2 cellular contexts compared by ENCODE assay signal in genomic region chr5:95710651-95711500, GRCh38.
A peak's percentile ranks its signal among the peaks of the same experiment; 100 is the strongest.
TF ChIP-seq lines count a peak whose summit lies in the region.
"Not testable (repeated sequence)": the region's sequence is repeated elsewhere in the genome, so short reads cannot be mapped to it uniquely, and the experiment has no call there.

No MANE protein-coding gene starts in this region.

TF ChIP-seq in HEK293, 187 proteins besides CTCF, POLR2A, EP300 and RAD21 (continued from another document):
- TF ChIP-seq PATZ1 (tag by site-specific recombination; IDR thresholded peaks at IDR 0.05) (peak; percentile 26), BCL11A (tag by site-specific recombination; IDR thresholded peaks at IDR 0.05; ENCODE audit: low read depth) (0 out of 2 replicates have a peak, but pooled peaks have one; percentile 63), MYNN (tag by site-specific recombination; IDR thresholded peaks at IDR 0.05; ENCODE audit: borderline replicate concordance) (peak; percentile 95), ZBTB11 (tag by site-specific recombination; conservative IDR thresholded peaks at IDR 0.05; ENCODE audit: low read depth) (0 out of 2 replicates have a peak, but pooled peaks have one; percentile 14), ZBTB17 (tag by site-specific recombination; IDR thresholded peaks at IDR 0.05) (peak; percentile 80)

TF ChIP-seq in K562, 482 proteins besides CTCF, POLR2A, EP300 and RAD21 (continued from another document):
- TF ChIP-seq, protein P1, sequence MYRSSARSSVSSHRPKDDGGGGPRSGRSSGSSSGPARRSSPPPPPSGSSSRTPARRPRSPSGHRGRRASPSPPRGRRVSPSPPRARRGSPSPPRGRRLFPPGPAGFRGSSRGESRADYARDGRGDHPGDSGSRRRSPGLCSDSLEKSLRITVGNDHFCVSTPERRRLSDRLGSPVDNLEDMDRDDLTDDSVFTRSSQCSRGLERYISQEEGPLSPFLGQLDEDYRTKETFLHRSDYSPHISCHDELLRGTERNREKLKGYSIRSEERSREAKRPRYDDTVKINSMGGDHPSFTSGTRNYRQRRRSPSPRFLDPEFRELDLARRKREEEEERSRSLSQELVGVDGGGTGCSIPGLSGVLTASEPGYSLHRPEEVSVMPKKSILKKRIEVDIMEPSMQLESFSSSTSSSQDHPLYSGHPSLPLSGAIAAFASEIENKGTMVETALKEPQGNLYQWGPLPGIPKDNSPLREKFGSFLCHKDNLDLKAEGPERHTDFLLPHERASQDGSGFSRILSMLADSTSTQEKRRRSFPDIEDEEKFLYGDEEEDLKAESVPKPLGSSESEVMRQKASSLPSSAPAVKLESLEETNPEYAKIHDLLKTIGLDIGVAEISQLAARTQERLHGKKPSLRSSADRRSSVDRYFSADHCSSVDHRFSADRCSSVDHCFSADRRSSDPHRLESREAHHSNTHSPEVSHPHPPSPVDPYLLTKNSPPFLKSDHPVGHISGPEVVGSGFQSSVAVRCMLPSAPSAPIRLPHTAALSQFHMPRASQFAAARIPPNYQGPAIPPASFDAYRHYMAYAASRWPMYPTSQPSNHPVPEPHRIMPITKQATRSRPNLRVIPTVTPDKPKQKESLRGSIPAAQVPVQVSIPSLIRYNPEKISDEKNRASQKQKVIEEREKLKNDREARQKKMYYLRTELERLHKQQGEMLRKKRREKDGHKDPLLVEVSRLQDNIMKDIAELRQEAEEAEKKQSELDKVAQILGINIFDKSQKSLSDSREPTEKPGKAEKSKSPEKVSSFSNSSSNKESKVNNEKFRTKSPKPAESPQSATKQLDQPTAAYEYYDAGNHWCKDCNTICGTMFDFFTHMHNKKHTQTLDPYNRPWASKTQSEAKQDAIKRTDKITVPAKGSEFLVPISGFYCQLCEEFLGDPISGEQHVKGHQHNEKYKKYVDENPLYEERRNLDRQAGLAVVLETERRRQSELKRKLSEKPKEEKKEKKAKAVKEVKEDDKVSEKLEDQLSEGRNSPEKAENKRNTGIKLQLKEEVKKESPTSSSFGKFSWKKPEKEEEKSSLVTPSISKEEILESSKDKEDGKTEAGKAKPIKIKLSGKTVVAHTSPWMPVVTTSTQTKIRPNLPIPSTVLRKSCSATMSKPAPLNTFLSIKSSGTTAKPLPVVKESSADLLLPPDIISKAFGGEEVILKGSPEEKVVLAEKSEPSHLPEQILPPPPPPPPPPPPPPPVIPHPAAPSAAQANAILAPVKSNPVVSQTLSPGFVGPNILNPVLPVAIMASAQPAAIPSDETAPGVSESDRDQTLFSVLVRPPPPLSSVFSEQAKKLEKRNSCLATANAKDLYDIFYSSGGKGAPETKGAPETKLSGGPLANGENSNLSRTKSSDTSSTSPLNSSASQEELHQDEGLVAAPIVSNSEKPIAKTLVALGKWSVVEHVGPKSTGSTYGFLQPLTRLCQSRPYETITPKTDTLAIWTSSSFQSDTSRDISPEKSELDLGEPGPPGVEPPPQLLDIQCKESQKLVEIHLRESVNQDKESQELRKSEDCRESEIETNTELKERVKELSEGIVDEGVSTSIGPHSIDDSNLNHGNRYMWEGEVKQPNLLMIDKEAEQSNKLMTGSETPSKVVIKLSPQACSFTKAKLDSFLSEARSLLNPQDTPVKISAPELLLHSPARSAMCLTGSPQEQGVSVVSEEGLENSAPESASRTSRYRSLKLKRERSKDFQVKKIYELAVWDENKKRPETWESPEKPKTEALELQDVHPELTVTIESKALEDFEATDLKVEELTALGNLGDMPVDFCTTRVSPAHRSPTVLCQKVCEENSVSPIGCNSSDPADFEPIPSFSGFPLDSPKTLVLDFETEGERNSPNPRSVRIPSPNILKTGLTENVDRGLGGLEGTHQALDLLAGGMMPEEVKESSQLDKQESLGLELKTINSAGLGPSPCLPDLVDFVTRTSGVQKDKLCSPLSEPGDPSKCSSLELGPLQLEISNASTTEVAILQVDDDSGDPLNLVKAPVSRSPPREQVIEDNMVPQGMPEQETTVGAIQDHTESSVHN (IDR thresholded peaks at IDR 0.05; ENCODE audit: borderline replicate concordance in 1 of 2, low read depth in 1 of 2), result peak in 1 of 2 experiments; percentile 35; a peak in 1 of 4 replicates
- peak; percentile 75 for TF ChIP-seq ARID1B (IDR thresholded peaks at IDR 0.05)
- TF ChIP-seq NFIC (IDR thresholded peaks at IDR 0.05), result peak; percentile 86
- TF ChIP-seq ZNF592 (IDR thresholded peaks at IDR 0.05), result peak; percentile 8
- peak; percentile 20 for TF ChIP-seq CC2D1A (IDR thresholded peaks at IDR 0.05)
- peak; percentile 89 for TF ChIP-seq JUN (IDR thresholded peaks at IDR 0.05; ENCODE audit: borderline replicate concordance, low read depth, low read length)
- 0 out of 2 replicates have a peak, but pooled peaks have one; percentile 22 for TF ChIP-seq JUN (CRISPR knock-in tag; IDR thresholded peaks at IDR 0.05; ENCODE audit: borderline replicate concordance)
- 0 out of 2 replicates have a peak, but pooled peaks have one; percentile 30 for TF ChIP-seq NFE2 (IDR thresholded peaks at IDR 0.05; ENCODE audit: low read depth)
- TF ChIP-seq, protein P2, sequence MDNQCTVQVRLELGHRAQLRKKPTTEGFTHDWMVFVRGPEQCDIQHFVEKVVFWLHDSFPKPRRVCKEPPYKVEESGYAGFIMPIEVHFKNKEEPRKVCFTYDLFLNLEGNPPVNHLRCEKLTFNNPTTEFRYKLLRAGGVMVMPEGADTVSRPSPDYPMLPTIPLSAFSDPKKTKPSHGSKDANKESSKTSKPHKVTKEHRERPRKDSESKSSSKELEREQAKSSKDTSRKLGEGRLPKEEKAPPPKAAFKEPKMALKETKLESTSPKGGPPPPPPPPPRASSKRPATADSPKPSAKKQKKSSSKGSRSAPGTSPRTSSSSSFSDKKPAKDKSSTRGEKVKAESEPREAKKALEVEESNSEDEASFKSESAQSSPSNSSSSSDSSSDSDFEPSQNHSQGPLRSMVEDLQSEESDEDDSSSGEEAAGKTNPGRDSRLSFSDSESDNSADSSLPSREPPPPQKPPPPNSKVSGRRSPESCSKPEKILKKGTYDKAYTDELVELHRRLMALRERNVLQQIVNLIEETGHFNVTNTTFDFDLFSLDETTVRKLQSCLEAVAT (IDR thresholded peaks at IDR 0.05), result peak in 1 of 2 experiments; percentile 10; a peak in 1 of 4 replicates
- peak in 1 of 2 experiments; percentile 25; a peak in 1 of 4 replicates for TF ChIP-seq FOXA3 (CRISPR knock-in tag; conservative IDR thresholded peaks at IDR 0.05 in 1 of 2, IDR thresholded peaks at IDR 0.05 in 1 of 2)
- peak; percentile 56 for TF ChIP-seq MEF2A (IDR thresholded peaks at IDR 0.05; ENCODE audit: control insufficient read depth, low read depth, low read length)
- peak; percentile 98 for TF ChIP-seq JUND (IDR thresholded peaks at IDR 0.05; ENCODE audit: borderline replicate concordance, low read depth, low read length)
- TF ChIP-seq JUND (tag; IDR thresholded peaks at IDR 0.05; ENCODE audit: borderline replicate concordance, low read depth, low read length), result peak; percentile 88
- TF ChIP-seq, protein P3, sequence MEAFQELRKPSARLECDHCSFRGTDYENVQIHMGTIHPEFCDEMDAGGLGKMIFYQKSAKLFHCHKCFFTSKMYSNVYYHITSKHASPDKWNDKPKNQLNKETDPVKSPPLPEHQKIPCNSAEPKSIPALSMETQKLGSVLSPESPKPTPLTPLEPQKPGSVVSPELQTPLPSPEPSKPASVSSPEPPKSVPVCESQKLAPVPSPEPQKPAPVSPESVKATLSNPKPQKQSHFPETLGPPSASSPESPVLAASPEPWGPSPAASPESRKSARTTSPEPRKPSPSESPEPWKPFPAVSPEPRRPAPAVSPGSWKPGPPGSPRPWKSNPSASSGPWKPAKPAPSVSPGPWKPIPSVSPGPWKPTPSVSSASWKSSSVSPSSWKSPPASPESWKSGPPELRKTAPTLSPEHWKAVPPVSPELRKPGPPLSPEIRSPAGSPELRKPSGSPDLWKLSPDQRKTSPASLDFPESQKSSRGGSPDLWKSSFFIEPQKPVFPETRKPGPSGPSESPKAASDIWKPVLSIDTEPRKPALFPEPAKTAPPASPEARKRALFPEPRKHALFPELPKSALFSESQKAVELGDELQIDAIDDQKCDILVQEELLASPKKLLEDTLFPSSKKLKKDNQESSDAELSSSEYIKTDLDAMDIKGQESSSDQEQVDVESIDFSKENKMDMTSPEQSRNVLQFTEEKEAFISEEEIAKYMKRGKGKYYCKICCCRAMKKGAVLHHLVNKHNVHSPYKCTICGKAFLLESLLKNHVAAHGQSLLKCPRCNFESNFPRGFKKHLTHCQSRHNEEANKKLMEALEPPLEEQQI (IDR thresholded peaks at IDR 0.05), result peak; percentile 6; the same call in 1 of the 2 replicates
- peak; percentile 61; the same call in 1 of the 2 replicates for TF ChIP-seq NFRKB (IDR thresholded peaks at IDR 0.05; ENCODE audit: low read depth)
- 0 out of 2 replicates have a peak, but pooled peaks have one; percentile 19 for TF ChIP-seq SMAD4 (CRISPR knock-in tag; conservative IDR thresholded peaks at IDR 0.05)
- peak; percentile 64; the same call in 1 of the 2 replicates for TF ChIP-seq ZBTB7A (IDR thresholded peaks at IDR 0.05; ENCODE audit: borderline replicate concordance, control insufficient read depth, low read depth, low read length)
- TF ChIP-seq NRF1 (conservative IDR thresholded peaks at IDR 0.05 in 1 of 2, IDR thresholded peaks at IDR 0.05 in 1 of 2), result 0 out of 4 replicates have a peak, but pooled peaks of 1 of the 2 experiments have one; percentile 2
- peak; percentile 54; the same call in 1 of the 2 replicates for TF ChIP-seq LEF1 (IDR thresholded peaks at IDR 0.05)
- TF ChIP-seq PHF8 (IDR thresholded peaks at IDR 0.05; ENCODE audit: borderline replicate concordance, low read length), result peak; percentile 40
- TF ChIP-seq SMARCA4 (IDR thresholded peaks at IDR 0.05), result peak; percentile 84; the same call in 1 of the 2 replicates
- TF ChIP-seq TCF3 (CRISPR knock-in tag; IDR thresholded peaks at IDR 0.05), result peak; percentile 19; the same call in 1 of the 2 replicates
- TF ChIP-seq POLR2AphosphoS5 (IDR thresholded peaks at IDR 0.05; ENCODE audit: control insufficient read depth, insufficient read depth, low read depth, low read length), result peak; percentile 56; the same call in 1 of the 2 replicates
- TF ChIP-seq ATF1 (CRISPR knock-in tag; IDR thresholded peaks at IDR 0.05), result not testable (repeated sequence)
- TF ChIP-seq ATF1 (tag; IDR thresholded peaks at IDR 0.05), result 0 out of 2 replicates have a peak, but pooled peaks have one; percentile 26
- TF ChIP-seq RBBP5 (IDR thresholded peaks at IDR 0.05; ENCODE audit: borderline replicate concordance, insufficient read depth, low read length, poor library complexity, severe bottlenecking), result peak; percentile 7
- TF ChIP-seq SMAD1 (IDR thresholded peaks at IDR 0.05; ENCODE audit: low read depth, low read length, partially characterized antibody), result peak; percentile 10
- TF ChIP-seq TBL1XR1 (IDR thresholded peaks at IDR 0.05; ENCODE audit: low read length in 2 of 2), result peak in 1 of 2 experiments; percentile 63; a peak in 2 of 4 replicates
- 0 out of 2 replicates have a peak, but pooled peaks have one; percentile 20 for TF ChIP-seq GATAD2A (IDR thresholded peaks at IDR 0.05)
- 0 out of 2 replicates have a peak, but pooled peaks have one; percentile 3 for TF ChIP-seq C11orf30 (IDR thresholded peaks at IDR 0.05; ENCODE audit: low read depth)
- TF ChIP-seq MBD2 (IDR thresholded peaks at IDR 0.05; ENCODE audit: borderline replicate concordance, low read depth), result peak; percentile 28; the same call in 1 of the 2 replicates
- TF ChIP-seq POLR2B (IDR thresholded peaks at IDR 0.05; ENCODE audit: low read depth, partially characterized antibody), result peak; percentile 48
- TF ChIP-seq ETV1 (tag; conservative IDR thresholded peaks at IDR 0.05; ENCODE audit: low read depth), result peak; percentile 51; the same call in 1 of the 2 replicates
- TF ChIP-seq, protein P4, sequence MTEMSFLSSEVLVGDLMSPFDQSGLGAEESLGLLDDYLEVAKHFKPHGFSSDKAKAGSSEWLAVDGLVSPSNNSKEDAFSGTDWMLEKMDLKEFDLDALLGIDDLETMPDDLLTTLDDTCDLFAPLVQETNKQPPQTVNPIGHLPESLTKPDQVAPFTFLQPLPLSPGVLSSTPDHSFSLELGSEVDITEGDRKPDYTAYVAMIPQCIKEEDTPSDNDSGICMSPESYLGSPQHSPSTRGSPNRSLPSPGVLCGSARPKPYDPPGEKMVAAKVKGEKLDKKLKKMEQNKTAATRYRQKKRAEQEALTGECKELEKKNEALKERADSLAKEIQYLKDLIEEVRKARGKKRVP (CRISPR knock-in tag; IDR thresholded peaks at IDR 0.05), result peak; percentile 71; the same call in 1 of the 2 replicates
- TF ChIP-seq KAT7 (CRISPR knock-in tag; IDR thresholded peaks at IDR 0.05; ENCODE audit: borderline replicate concordance), result 0 out of 2 replicates have a peak, but pooled peaks have one; percentile 47
- peak; percentile 95 for TF ChIP-seq FOSL1 (tag; conservative IDR thresholded peaks at IDR 0.05)
- TF ChIP-seq ATF7 (IDR thresholded peaks at IDR 0.05), result peak; percentile 57; the same call in 1 of the 2 replicates
- 0 out of 2 replicates have a peak, but pooled peaks have one; percentile 7 for TF ChIP-seq ZNF589 (CRISPR knock-in tag; IDR thresholded peaks at IDR 0.05; ENCODE audit: low read depth)
- peak; percentile 10 for TF ChIP-seq HDAC3 (IDR thresholded peaks at IDR 0.05; ENCODE audit: borderline replicate concordance, partially characterized antibody)
- TF ChIP-seq MEIS2 (IDR thresholded peaks at IDR 0.05; ENCODE audit: partially characterized antibody), result peak; percentile 31
- peak; percentile 52 for TF ChIP-seq FOS (IDR thresholded peaks at IDR 0.05; ENCODE audit: extremely low read depth, insufficient read length)
- peak; percentile 67; the same call in 1 of the 2 replicates for TF ChIP-seq ZNF644 (tag; IDR thresholded peaks at IDR 0.05; ENCODE audit: low read depth)
- TF ChIP-seq BRD4 (IDR thresholded peaks at IDR 0.05), result peak; percentile 67
